10 cellular contexts compared by ENCODE assay signal in the genomic region with DNA sequence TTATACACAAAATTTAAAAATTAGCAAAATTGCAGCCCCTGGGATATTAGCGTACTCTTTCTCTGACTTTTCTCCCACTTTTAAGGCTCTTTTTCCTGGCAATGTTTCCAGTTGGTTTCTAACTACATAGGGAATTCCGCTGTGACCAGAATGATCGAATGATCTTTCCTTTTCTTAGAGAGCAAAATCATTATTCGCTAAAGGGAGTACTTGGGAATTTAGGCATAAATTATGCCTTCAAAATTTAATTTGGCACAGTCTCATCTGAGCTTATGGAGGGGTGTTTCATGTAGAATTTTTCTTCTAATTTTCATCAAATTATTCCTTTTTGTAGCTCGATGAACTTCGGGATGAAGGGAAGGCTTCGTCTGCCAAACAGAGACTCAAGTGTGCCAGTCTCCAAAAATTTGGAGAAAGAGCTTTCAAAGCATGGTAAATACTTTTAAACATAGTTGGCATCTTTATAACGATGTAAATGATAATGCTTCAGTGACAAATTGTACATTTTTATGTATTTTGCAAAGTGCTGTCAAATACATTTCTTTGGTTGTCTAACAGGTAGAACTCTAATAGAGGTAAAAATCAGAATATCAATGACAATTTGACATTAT. TPM values are rescaled to one million over a fixed set of nuclear protein-coding genes. Genes with fewer than 3 reads are reported as not detected.
"Had no signal": no experiment of that assay in that cellular context is flagged by ENCODE, and none has a peak within 500 bp of the region (broad histone marks: within the 10 kb centered on the region; RNA-seq: fewer than 3 reads in every experiment).

No MANE protein-coding gene starts in this region.

- H3K9me3 ChIP-seq: HAP-1 had no signal

- DNase-seq: GOT3, H7, HFFc6, IMR-90, KG1 had no signal

- ATAC-seq: HCT116, K562 had no signal

- H3K27ac ChIP-seq: HL-60 had no signal

- H3K36me3 ChIP-seq: HAP-1 had no signal

- H3K4me3 ChIP-seq: HAP-1, K562 had no signal

RNA-seq across cellular contexts. Expression of a gene that starts 6.0 kb away (rescaled TPM):
- total RNA-seq: H4, HFFc6, IMR-90 had no signal
- polyA plus RNA-seq: IMR-90 had no signal
